Comparison of ENCODE assay signal across 1 cellular context in the genomic region with DNA sequence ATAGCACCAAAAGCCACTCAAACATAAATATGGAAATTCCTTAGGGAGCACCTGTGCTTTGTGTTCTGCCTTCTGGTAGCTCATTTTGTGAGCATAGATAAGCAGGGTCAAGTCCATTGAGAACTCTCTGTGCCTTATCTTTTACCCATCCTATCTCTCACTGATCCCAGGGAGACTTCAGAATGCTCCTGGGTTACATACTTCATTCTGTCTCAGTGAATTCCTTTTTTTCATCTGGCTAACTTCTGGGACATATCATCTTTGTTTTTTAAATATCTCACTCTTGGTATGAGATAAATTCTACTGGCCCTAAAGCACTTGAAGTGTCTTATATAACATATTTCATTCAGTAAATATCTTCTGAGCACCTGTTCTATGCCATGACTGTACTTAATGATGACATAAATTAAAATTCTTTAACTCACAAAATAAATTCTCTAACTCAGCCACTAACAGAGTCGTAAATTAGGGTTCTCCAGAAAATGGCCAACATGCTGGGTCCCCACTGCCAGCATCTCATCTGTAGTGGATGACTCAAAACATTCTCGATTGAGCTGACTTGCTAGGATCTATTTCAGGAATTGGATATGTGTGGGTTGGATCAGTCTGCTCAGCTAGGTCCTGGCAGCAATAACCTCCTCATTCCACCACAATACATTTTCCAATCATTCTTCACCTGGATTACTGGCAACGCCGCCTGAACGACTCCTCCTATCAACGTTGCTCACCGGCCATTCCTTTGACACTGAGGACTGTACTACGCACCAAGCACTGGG.
TF ChIP-seq lines count a peak whose summit lies in the region.

No MANE protein-coding gene starts in this region.

TF ChIP-seq in HepG2, 621 proteins besides CTCF, POLR2A, EP300 and RAD21 (continued from another document):
- TF ChIP-seq, protein P1, sequence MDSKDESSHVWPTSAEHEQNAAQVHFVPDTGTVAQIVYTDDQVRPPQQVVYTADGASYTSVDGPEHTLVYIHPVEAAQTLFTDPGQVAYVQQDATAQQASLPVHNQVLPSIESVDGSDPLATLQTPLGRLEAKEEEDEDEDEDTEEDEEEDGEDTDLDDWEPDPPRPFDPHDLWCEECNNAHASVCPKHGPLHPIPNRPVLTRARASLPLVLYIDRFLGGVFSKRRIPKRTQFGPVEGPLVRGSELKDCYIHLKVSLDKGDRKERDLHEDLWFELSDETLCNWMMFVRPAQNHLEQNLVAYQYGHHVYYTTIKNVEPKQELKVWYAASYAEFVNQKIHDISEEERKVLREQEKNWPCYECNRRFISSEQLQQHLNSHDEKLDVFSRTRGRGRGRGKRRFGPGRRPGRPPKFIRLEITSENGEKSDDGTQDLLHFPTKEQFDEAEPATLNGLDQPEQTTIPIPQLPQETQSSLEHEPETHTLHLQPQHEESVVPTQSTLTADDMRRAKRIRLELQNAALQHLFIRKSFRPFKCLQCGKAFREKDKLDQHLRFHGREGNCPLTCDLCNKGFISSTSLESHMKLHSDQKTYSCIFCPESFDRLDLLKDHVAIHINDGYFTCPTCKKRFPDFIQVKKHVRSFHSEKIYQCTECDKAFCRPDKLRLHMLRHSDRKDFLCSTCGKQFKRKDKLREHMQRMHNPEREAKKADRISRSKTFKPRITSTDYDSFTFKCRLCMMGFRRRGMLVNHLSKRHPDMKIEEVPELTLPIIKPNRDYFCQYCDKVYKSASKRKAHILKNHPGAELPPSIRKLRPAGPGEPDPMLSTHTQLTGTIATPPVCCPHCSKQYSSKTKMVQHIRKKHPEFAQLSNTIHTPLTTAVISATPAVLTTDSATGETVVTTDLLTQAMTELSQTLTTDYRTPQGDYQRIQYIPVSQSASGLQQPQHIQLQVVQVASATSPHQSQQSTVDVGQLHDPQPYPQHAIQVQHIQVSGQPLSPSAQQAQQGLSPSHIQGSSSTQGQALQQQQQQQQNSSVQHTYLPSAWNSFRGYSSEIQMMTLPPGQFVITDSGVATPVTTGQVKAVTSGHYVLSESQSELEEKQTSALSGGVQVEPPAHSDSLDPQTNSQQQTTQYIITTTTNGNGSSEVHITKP (CRISPR knock-in tag; IDR thresholded peaks at IDR 0.05; ENCODE audit: low read depth), result no peak
- no peak for TF ChIP-seq FIP1L1 (IDR thresholded peaks at IDR 0.05; ENCODE audit: borderline replicate concordance, insufficient read depth, low read depth, low read length)
- no peak for TF ChIP-seq ZFP82 (CRISPR knock-in tag; IDR thresholded peaks at IDR 0.05; ENCODE audit: borderline replicate concordance)
- no peak for TF ChIP-seq ZNF761 (CRISPR knock-in tag; conservative IDR thresholded peaks at IDR 0.05)
- no peak for TF ChIP-seq NKX3-1 (CRISPR knock-in tag; IDR thresholded peaks at IDR 0.05)
- TF ChIP-seq ZNF333 (CRISPR knock-in tag; IDR thresholded peaks at IDR 0.05; ENCODE audit: borderline replicate concordance), result no peak
- TF ChIP-seq MAX (IDR thresholded peaks at IDR 0.05), result no peak
- no peak for TF ChIP-seq FOXA1 (IDR thresholded peaks at IDR 0.05)
- no peak for TF ChIP-seq FOXA1 (CRISPR knock-in tag; IDR thresholded peaks at IDR 0.05)
- no peak for TF ChIP-seq ATAD3A (CRISPR knock-in tag; IDR thresholded peaks at IDR 0.05)
- TF ChIP-seq, protein P2, sequence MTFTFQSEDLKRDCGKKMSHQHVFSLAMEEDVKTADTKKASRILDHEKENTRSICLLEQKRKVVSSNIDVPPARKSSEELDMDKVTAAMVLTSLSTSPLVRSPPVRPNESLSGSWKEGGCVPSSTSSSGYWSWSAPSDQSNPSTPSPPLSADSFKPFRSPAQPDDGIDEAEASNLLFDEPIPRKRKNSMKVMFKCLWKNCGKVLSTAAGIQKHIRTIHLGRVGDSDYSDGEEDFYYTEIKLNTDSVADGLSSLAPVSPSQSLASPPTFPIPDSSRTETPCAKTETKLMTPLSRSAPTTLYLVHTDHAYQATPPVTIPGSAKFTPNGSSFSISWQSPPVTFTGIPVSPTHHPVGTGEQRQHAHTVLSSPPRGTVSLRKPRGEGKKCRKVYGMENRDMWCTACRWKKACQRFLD (CRISPR knock-in tag; IDR thresholded peaks at IDR 0.05; ENCODE audit: borderline replicate concordance), result no peak
- no peak for TF ChIP-seq ZNF317 (CRISPR knock-in tag; IDR thresholded peaks at IDR 0.05)
- TF ChIP-seq, protein P3, sequence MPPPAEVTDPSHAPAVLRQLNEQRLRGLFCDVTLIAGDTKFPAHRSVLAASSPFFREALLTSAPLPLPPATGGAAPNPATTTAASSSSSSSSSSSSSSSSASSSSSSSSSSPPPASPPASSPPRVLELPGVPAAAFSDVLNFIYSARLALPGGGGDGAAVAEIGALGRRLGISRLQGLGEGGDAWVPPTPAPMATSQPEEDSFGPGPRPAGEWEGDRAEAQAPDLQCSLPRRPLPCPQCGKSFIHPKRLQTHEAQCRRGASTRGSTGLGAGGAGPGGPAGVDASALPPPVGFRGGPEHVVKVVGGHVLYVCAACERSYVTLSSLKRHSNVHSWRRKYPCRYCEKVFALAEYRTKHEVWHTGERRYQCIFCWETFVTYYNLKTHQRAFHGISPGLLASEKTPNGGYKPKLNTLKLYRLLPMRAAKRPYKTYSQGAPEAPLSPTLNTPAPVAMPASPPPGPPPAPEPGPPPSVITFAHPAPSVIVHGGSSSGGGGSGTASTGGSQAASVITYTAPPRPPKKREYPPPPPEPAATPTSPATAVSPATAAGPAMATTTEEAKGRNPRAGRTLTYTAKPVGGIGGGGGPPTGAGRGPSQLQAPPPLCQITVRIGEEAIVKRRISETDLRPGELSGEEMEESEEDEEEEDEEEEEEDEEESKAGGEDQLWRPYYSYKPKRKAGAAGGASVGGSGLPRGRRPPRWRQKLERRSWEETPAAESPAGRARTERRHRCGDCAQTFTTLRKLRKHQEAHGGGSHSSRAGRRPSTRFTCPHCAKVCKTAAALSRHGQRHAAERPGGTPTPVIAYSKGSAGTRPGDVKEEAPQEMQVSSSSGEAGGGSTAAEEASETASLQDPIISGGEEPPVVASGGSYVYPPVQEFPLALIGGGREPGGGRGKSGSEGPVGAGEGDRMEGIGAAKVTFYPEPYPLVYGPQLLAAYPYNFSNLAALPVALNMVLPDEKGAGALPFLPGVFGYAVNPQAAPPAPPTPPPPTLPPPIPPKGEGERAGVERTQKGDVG (CRISPR knock-in tag; IDR thresholded peaks at IDR 0.05; ENCODE audit: borderline replicate concordance), result no peak
- TF ChIP-seq TRIM24 (CRISPR knock-in tag; IDR thresholded peaks at IDR 0.05), result no peak
